ENCODE assay signal across 14 cellular contexts in the genomic region with DNA sequence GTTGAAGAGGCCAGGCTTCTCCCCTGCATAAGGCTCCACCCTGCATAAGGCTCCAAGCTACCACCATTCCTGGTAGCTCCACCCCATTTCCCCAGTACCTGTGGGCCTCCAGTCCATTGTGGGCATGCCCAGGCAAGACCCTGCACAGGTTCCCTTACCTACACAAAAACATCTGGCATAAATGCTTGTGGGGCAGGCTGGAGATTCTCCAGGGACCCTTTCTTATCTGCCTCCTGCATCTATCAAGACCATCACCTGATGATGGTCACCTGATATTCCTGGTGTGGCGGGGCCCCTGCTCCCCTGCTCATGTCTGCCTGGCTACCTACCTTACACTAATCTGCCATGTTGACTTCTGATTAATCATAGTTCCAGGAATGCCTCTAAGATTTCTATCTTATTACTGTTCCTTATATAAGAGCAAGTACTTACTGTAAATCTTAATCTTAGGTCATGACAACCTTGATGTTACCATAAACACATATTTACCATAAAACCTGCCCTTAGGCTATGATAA. TPM values are rescaled to one million over a fixed set of nuclear protein-coding genes. Genes with fewer than 3 reads are reported as not detected.
DNase-seq lines count a peak whose midpoint lies in the region; ATAC-seq and TF ChIP-seq lines count a peak whose summit lies in the region.
"Had no signal": no experiment of that assay in that cellular context is flagged by ENCODE, and none has a peak within 500 bp of the region (broad histone marks: within the 10 kb centered on the region; RNA-seq: fewer than 3 reads in every experiment).

No MANE protein-coding gene starts in this region.

- no peak overlapping the region for H3K4me2 ChIP-seq in Loucy (ENCODE audit: low read depth, low read length, poor library complexity, severe bottlenecking)
- H3K4me2 ChIP-seq: hepatocyte had no signal

- in situ Hi-C loops in gastrocnemius medialis (cut with MboI; ENCODE audit: low sequenced_read_pairs in 4 of 4), result no loop called here

- peaks cover 75% of the 10 kb centered on the region for H3K4me1 Mint-ChIP-seq in activated T-cell treated with anti-CD3 and anti-CD28 coated beads, Interleukin-2, amount 50 U/mL, for 72 hours (ENCODE audit: low read depth)
- H3K4me1 Mint-ChIP-seq in memory B cell (peaks cover 45% of the 10 kb centered on the region), Calu3 (ENCODE audit: low read depth, unreplicated experiment) (peaks cover 11% of the 10 kb centered on the region)

- H3K27ac Mint-ChIP-seq in activated T-cell treated with anti-CD3 and anti-CD28 coated beads, Interleukin-2, amount 50 U/mL, for 72 hours, result peak overlapping the region; percentile 74
- H3K27ac Mint-ChIP-seq in memory B cell, result peak overlapping the region; percentile 7
- no peak overlapping the region for H3K27ac Mint-ChIP-seq in Calu3 (ENCODE audit: unreplicated experiment)

- no peak overlapping the region for H3K27ac ChIP-seq in gastrocnemius medialis
- H3K27ac ChIP-seq: adrenal gland, hepatocyte, Peyer's patch, upper lobe of left lung had no signal

- TF ChIP-seq CTCF in Loucy (conservative IDR thresholded peaks at IDR 0.05; ENCODE audit: low read length) (no peak), Calu3 (IDR thresholded peaks at IDR 0.05; ENCODE audit: unreplicated experiment) (no peak), gastrocnemius medialis (IDR thresholded peaks at IDR 0.05 in 4 of 5, conservative IDR thresholded peaks at IDR 0.05 in 1 of 5) (no peak)

- H3K4me1 ChIP-seq in Loucy (ENCODE audit: insufficient read depth, low read length, poor library complexity, severe bottlenecking) (peaks cover 15% of the 10 kb centered on the region), gastrocnemius medialis (no peaks in the 10 kb centered on the region)
- H3K4me1 ChIP-seq: adrenal gland, Peyer's patch had no signal

- intact Hi-C loops in Calu3 (cut with micrococcal nuclease; ENCODE audit: unreplicated experiment), result no loop called here
- intact Hi-C loops in gastrocnemius medialis (cut with DNase I; ENCODE audit: low total_unique reads), result no loop called here

- no peaks in the 10 kb centered on the region for H3K27me3 Mint-ChIP-seq in activated T-cell treated with anti-CD3 and anti-CD28 coated beads, Interleukin-2, amount 50 U/mL, for 72 hours (ENCODE audit: low read depth)
- H3K27me3 Mint-ChIP-seq in memory B cell (no peaks in the 10 kb centered on the region), Calu3 (ENCODE audit: unreplicated experiment) (no peaks in the 10 kb centered on the region)

- CTCF ChIA-PET in Calu3 (lab: Charles Lee), result no interaction called here

- no peaks in the 10 kb centered on the region for H3F3A ChIP-seq in Loucy (ENCODE audit: low read depth)

- H3K9ac ChIP-seq in Loucy (ENCODE audit: low read depth, low read length, poor library complexity, severe bottlenecking), result peak overlapping the region; percentile 42

- H3K4me3 Mint-ChIP-seq in activated T-cell treated with anti-CD3 and anti-CD28 coated beads, Interleukin-2, amount 50 U/mL, for 72 hours, result peak overlapping the region; percentile 16 to 49
- H3K4me3 Mint-ChIP-seq in memory B cell, result no peak overlapping the region
- H3K4me3 Mint-ChIP-seq in Calu3 (ENCODE audit: low read depth, unreplicated experiment), result no peak overlapping the region
- H3K4me3 Mint-ChIP-seq: mesothelial cell of epicardium had no signal

- peak; percentile 68 to 73 for ATAC-seq in activated T-cell treated with anti-CD3 and anti-CD28 coated beads, Interleukin-2, amount 50 U/mL, for 72 hours (replicated peaks in 1 of 2)
- ATAC-seq in memory B cell (ENCODE audit: low read depth) (no peak), gastrocnemius medialis (no peak)

- no TSS peak for BruUV-seq in Calu3 (replicated peaks; lab: Mats Ljungman, UMichigan)

- peaks cover 43% of the 10 kb centered on the region for H3K36me3 ChIP-seq in Loucy (ENCODE audit: insufficient read depth, low read length)
- H3K36me3 ChIP-seq in gastrocnemius medialis, result no peaks in the 10 kb centered on the region
- H3K36me3 ChIP-seq: adrenal gland, Peyer's patch, upper lobe of left lung had no signal

- peaks cover 18% of the 10 kb centered on the region for H4K20me1 ChIP-seq in Loucy (ENCODE audit: insufficient read depth, low read length, poor library complexity, severe bottlenecking)

- H3K9me2 ChIP-seq in Loucy (replicated peaks; ENCODE audit: low read depth, low read length), result no peaks in the 10 kb centered on the region

- DNase-seq in DMS153 treated with DMSO at 0.1 percent for 48 hours (lab: John Stamatoyannopoulos, UW; ENCODE audit: unreplicated experiment) (peak; percentile 46), memory B cell (ENCODE audit: low spot score in 2 of 2) (no peak), Calu3 (no peak), gastrocnemius medialis (no peak)
- peak in 1 of 2 donors; percentile 47 for DNase-seq in activated T-cell treated with anti-CD3 and anti-CD28 coated beads, Interleukin-2, amount 50 U/mL, for 72 hours
- DNase-seq in stimulated activated CD4-positive, alpha-beta T cell treated with anti-CD3 and anti-CD28 coated beads, Interleukin-4, amount 100 ng/mL, for 24 hours, result no peak
- DNase-seq: adrenal gland, DMS79, NCI-H2029 treated with DMSO at 0.1 percent for 48 hours, upper lobe of left lung had no signal

- peaks cover 22 to 58% of the 10 kb centered on the region in 2 donors for H3K36me3 Mint-ChIP-seq in activated T-cell treated with anti-CD3 and anti-CD28 coated beads, Interleukin-2, amount 50 U/mL, for 72 hours (ENCODE audit: insufficient read depth in 2 of 2)
- H3K36me3 Mint-ChIP-seq in memory B cell, result peaks cover 37% of the 10 kb centered on the region
- H3K36me3 Mint-ChIP-seq in Calu3 (ENCODE audit: insufficient read depth, unreplicated experiment), result peaks cover 4% of the 10 kb centered on the region

- H3K27me3 ChIP-seq in Loucy (ENCODE audit: insufficient read depth, low read length, poor library complexity, severe bottlenecking) (no peaks in the 10 kb centered on the region), gastrocnemius medialis (no peaks in the 10 kb centered on the region)
- H3K27me3 ChIP-seq: adrenal gland, hepatocyte, Peyer's patch, upper lobe of left lung had no signal

- H3K9me3 ChIP-seq in Loucy (ENCODE audit: insufficient read depth, low read depth, low read length) (peaks cover 14% of the 10 kb centered on the region; the same call in 1 of the 2 replicates), gastrocnemius medialis (no peaks in the 10 kb centered on the region)
- H3K9me3 ChIP-seq: Peyer's patch had no signal

- peaks cover 86% of the 10 kb centered on the region for H3K79me2 ChIP-seq in Loucy (ENCODE audit: insufficient read depth, low read length)

- H2AFZ ChIP-seq in Loucy (ENCODE audit: low read length), result no peak overlapping the region
- H2AFZ ChIP-seq: hepatocyte had no signal

- no peak for TF ChIP-seq POLR2A in gastrocnemius medialis (IDR thresholded peaks at IDR 0.05)

- peaks cover 5 to 9% of the 10 kb centered on the region in 2 donors for H3K9me3 Mint-ChIP-seq in activated T-cell treated with anti-CD3 and anti-CD28 coated beads, Interleukin-2, amount 50 U/mL, for 72 hours
- H3K9me3 Mint-ChIP-seq in memory B cell (peaks cover 2% of the 10 kb centered on the region), Calu3 (ENCODE audit: low read depth, unreplicated experiment) (peaks cover 8% of the 10 kb centered on the region)

- H3K4me3 ChIP-seq in Loucy (ENCODE audit: low read length, poor library complexity, severe bottlenecking) (no peak overlapping the region), gastrocnemius medialis (no peak overlapping the region)
- H3K4me3 ChIP-seq: adrenal gland, hepatocyte, Peyer's patch, upper lobe of left lung had no signal

RNA-seq across cellular contexts. Expression of gene FGD3, which starts 41.0 kb away (rescaled TPM):
- total RNA-seq in activated T-cell treated with anti-CD3 and anti-CD28 coated beads, Interleukin-2, amount 50 U/mL, for 72 hours, result 10 to 100 TPM; 66.2 to 72.9 TPM
- total RNA-seq in Calu3 (2022), result 3.1 and 4.5 TPM in 2 replicates
- total RNA-seq in gastrocnemius medialis, result 1 to 10 TPM in 1 of 4 donors, under 1 TPM in 3; 0.92 to 1.3 (median 0.97) TPM

Comparison
In these comparisons a context has a peak if more than half of its experiments do, and no peak if none do; other contexts are left out.
1. ATAC-seq: peak in activated T-cell treated with anti-CD3 and anti-CD28 coated beads, Interleukin-2, amount 50 U/mL, for 72 hours (2 of 2); none in memory B cell (single experiment) and gastrocnemius medialis (0 of 2).
2. H3K4me3 Mint-ChIP-seq: peak in activated T-cell treated with anti-CD3 and anti-CD28 coated beads, Interleukin-2, amount 50 U/mL, for 72 hours (2 of 2); none in memory B cell (single experiment) and Calu3 (single experiment).
3. RNA of gene FGD3, which starts 41.0 kb away (total RNA-seq): 66.2 to 72.9 TPM in activated T-cell treated with anti-CD3 and anti-CD28 coated beads, Interleukin-2, amount 50 U/mL, for 72 hours; 3.1 to 4.5 TPM in Calu3 and 0.92 to 1.3 TPM in gastrocnemius medialis; every median in the first group is over 10 times any median in the second.